In genomic region chr10:58267713-58268453, GRCh38 we compare ENCODE assay signal across 8 cellular contexts. TPM values are rescaled to one million over a fixed set of nuclear protein-coding genes. Genes with fewer than 3 reads are reported as not detected.
A peak's percentile ranks its signal among the peaks of the same experiment; 100 is the strongest.
DNase-seq lines count a peak whose midpoint lies in the region; ATAC-seq and TF ChIP-seq lines count a peak whose summit lies in the region.

IPMK (minus strand) TSS chr10:58267894; CDS start chr10:58267611, 283 bp downstream.

- H3K27ac ChIP-seq in heart right ventricle (peak within 1 kb of the TSS; percentile 82 to 97 (median 94)), upper lobe of right lung (peak within 1 kb of the TSS; percentile 96)

- no peaks in the 10 kb centered on the region for H3K9me3 Mint-ChIP-seq in progenitor cell of endocrine pancreas (ENCODE audit: low read depth)

- H3K4me1 ChIP-seq in adipocyte (ENCODE audit: control insufficient read depth, insufficient read depth, low read length), result peaks cover 37% of the 10 kb centered on the region
- peaks cover 0 to 48% (median 33%) of the 10 kb centered on the region in 9 donors for H3K4me1 ChIP-seq in heart right ventricle
- peaks cover 29% of the 10 kb centered on the region for H3K4me1 ChIP-seq in upper lobe of right lung

- H3K36me3 Mint-ChIP-seq in progenitor cell of endocrine pancreas (ENCODE audit: insufficient read depth), result peaks cover 1% of the 10 kb centered on the region

- H3K27me3 Mint-ChIP-seq in progenitor cell of endocrine pancreas, result no peaks in the 10 kb centered on the region

- peak within 1 kb of the TSS; percentile 91 for H3K9ac ChIP-seq in adipocyte (ENCODE audit: low read length)

- 0% methylated on average over 75 to 76 of the region's 76 CpGs for WGBS in heart right ventricle, 2 donors

- H3K27me3 ChIP-seq in adipocyte (replicated peaks; ENCODE audit: control insufficient read depth, insufficient read depth, low read length) (no peaks in the 10 kb centered on the region), heart right ventricle (no peaks in the 10 kb centered on the region), upper lobe of right lung (no peaks in the 10 kb centered on the region)

- H3K4me3 Mint-ChIP-seq in progenitor cell of endocrine pancreas (ENCODE audit: low read depth), result peak within 1 kb of the TSS; percentile 89

- H3K27ac Mint-ChIP-seq in progenitor cell of endocrine pancreas, result peak within 1 kb of the TSS; percentile 99

- H3K4me3 ChIP-seq in GM12865 (ENCODE audit: low read depth, low read length) (peak within 1 kb of the TSS; percentile 96), adipocyte (ENCODE audit: low read length) (peak within 1 kb of the TSS; percentile 96), heart right ventricle (peak within 1 kb of the TSS; percentile 72 to 87 (median 82)), upper lobe of right lung (peak within 1 kb of the TSS; percentile 85)

- TF ChIP-seq CTCF in GM12865 (IDR thresholded peaks at IDR 0.05; ENCODE audit: insufficient read depth, low read depth, low read length, missing control alignments), result no peak
- no peak for TF ChIP-seq CTCF in heart right ventricle (IDR thresholded peaks at IDR 0.05)
- TF ChIP-seq CTCF in progenitor cell of endocrine pancreas (IDR thresholded peaks at IDR 0.05; ENCODE audit: unreplicated experiment), result no peak
- TF ChIP-seq CTCF in upper lobe of right lung (IDR thresholded peaks at IDR 0.05), result no peak

- intact Hi-C loops in heart right ventricle (cut with DNase I) (loop anchor here in 2 of 10 donors (2.0 kb wide), 1 partner anchor 67 kb away; the partner anchor contains the start of gene UBE2D1 (in 2 of the 2)), upper lobe of right lung (cut with DNase I) (no loop called here)

- ATAC-seq in HG02623 (IDR thresholded peaks at IDR 0.05; ENCODE audit: unreplicated experiment) (peak; percentile 54), heart right ventricle (peak; percentile 84 to 95 (median 90)), upper lobe of right lung (peak; percentile 91)

- H3K9me3 ChIP-seq in adipocyte (ENCODE audit: control insufficient read depth, low read length) (no peaks in the 10 kb centered on the region), heart right ventricle (no peaks in the 10 kb centered on the region), upper lobe of right lung (no peaks in the 10 kb centered on the region)

- H3K36me3 ChIP-seq in adipocyte (ENCODE audit: control insufficient read depth, insufficient read depth, low read length, severe bottlenecking), result no peaks in the 10 kb centered on the region
- H3K36me3 ChIP-seq in heart right ventricle, result no peaks in the 10 kb centered on the region
- H3K36me3 ChIP-seq in upper lobe of right lung, result no peaks in the 10 kb centered on the region

- H3K4me1 Mint-ChIP-seq in progenitor cell of endocrine pancreas (ENCODE audit: low read depth), result peaks cover 27% of the 10 kb centered on the region

- peak; percentile 98 for DNase-seq in GM12865 (ENCODE audit: low read depth)
- DNase-seq in NCI-H1092 treated with DMSO at 0.1 percent for 48 hours (lab: John Stamatoyannopoulos, UW), result peak; percentile 78
- peak; percentile 90 for DNase-seq in SW480 (ENCODE audit: low spot score)
- DNase-seq in adipocyte (ENCODE audit: low read depth), result peak; percentile 97
- DNase-seq in heart right ventricle, result peak; percentile 94 to 97
- peak; percentile 88 for DNase-seq in progenitor cell of endocrine pancreas (ENCODE audit: low spot score, unreplicated experiment)
- peak; percentile 99 for DNase-seq in upper lobe of right lung

RNA-seq across cellular contexts. Expression of gene IPMK, which starts in this region (rescaled TPM):
- total RNA-seq in heart right ventricle, result 1 to 10 TPM; 1.8 to 5.0 (median 2.6) TPM
- 1 to 10 TPM in 1 of 2 donors, under 1 TPM in 1; 0.93 to 1.3 TPM for polyA plus RNA-seq in heart right ventricle
- total RNA-seq in progenitor cell of endocrine pancreas, result 5.7 and 6.4 TPM in 2 replicates
- total RNA-seq in upper lobe of right lung, result 5.7 TPM

Comparison
In these comparisons a context has a peak if more than half of its experiments do, and no peak if none do; other contexts are left out.
1. Peak in every context shown above with its lines: DNase-seq, ATAC-seq, H3K4me3 ChIP-seq and H3K27ac ChIP-seq.